Comparison of ENCODE assay signal across 9 cellular contexts in genomic region chr17:75834279-75834920, GRCh38. TPM values are rescaled to one million over a fixed set of nuclear protein-coding genes. Genes with fewer than 3 reads are reported as not detected.
DNase-seq lines count a peak whose midpoint lies in the region; ATAC-seq and TF ChIP-seq lines count a peak whose summit lies in the region.
"Had no signal": no experiment of that assay in that cellular context is flagged by ENCODE, and none has a peak within 500 bp of the region (broad histone marks: within the 10 kb centered on the region; RNA-seq: fewer than 3 reads in every experiment).

No MANE protein-coding gene starts in this region.

- H3K9ac ChIP-seq in Loucy (ENCODE audit: low read depth, low read length, poor library complexity, severe bottlenecking), result no peak overlapping the region

- H3K4me3 Mint-ChIP-seq in activated CD4-positive, alpha-beta T cell treated with anti-CD3 and anti-CD28 coated beads, Interleukin-2, amount 10 ng/mL, durations not matched to agents 24 days and 14 days, result no peak overlapping the region
- no peak overlapping the region for H3K4me3 Mint-ChIP-seq in dendritic cell treated with granulocyte-macrophage colony-stimulating factor and Interleukin-4, amounts not matched to agents 40 ng/mL and 50 ng/mL, for 4 days

- no TSS peak for BruUV-seq in A673 (replicated peaks; lab: Mats Ljungman, UMichigan)

- H3K36me3 ChIP-seq in Loucy (ENCODE audit: insufficient read depth, low read length) (peaks cover 54% of the 10 kb centered on the region; the same call in 1 of the 2 replicates), A673 (ENCODE audit: insufficient read depth, low read length, poor library complexity, severe bottlenecking) (no peaks in the 10 kb centered on the region)
- H3K36me3 ChIP-seq: ovary had no signal

- no peak overlapping the region for H3K27ac ChIP-seq in A673 (ENCODE audit: low read depth, low read length, poor library complexity, severe bottlenecking)
- H3K27ac ChIP-seq: ovary had no signal

- CTCF ChIA-PET in A673 (lab: Charles Lee), result interaction anchor here (0.5 kb wide), 1 partner anchor 39 kb away, joined by 5 read pairs; no protein-coding TSS in a partner anchor

- H3K4me3 ChIP-seq in Loucy (ENCODE audit: low read length, poor library complexity, severe bottlenecking) (no peak overlapping the region), A673 (ENCODE audit: low read depth, low read length, poor library complexity, severe bottlenecking) (no peak overlapping the region)
- H3K4me3 ChIP-seq: ovary had no signal

- no peaks in the 10 kb centered on the region for H3K9me2 ChIP-seq in Loucy (replicated peaks; ENCODE audit: low read depth, low read length)

- ATAC-seq in sciatic nerve, result no peak

- H3F3A ChIP-seq in Loucy (ENCODE audit: low read depth), result no peaks in the 10 kb centered on the region

- peak overlapping the region; percentile 48 for H3K27ac Mint-ChIP-seq in activated CD4-positive, alpha-beta T cell treated with anti-CD3 and anti-CD28 coated beads, Interleukin-2, amount 10 ng/mL, durations not matched to agents 24 days and 14 days
- peak overlapping the region; percentile 14 for H3K27ac Mint-ChIP-seq in dendritic cell treated with granulocyte-macrophage colony-stimulating factor and Interleukin-4, amounts not matched to agents 40 ng/mL and 50 ng/mL, for 4 days

- peaks cover 15% of the 10 kb centered on the region; the same call in 1 of the 2 replicates for H3K79me2 ChIP-seq in Loucy (ENCODE audit: insufficient read depth, low read length)

- H3K4me1 ChIP-seq in Loucy (ENCODE audit: insufficient read depth, low read length, poor library complexity, severe bottlenecking) (peaks cover 19% of the 10 kb centered on the region), A673 (ENCODE audit: insufficient read depth, low read length, poor library complexity, severe bottlenecking) (peaks cover 9% of the 10 kb centered on the region)

- DNase-seq in activated CD4-positive, alpha-beta T cell treated with anti-CD3 and anti-CD28 coated beads, Interleukin-2, amount 10 ng/mL, durations not matched to agents 24 days and 14 days, result no peak
- no peak for DNase-seq in activated CD4-positive, alpha-beta T cell treated with anti-CD3 and anti-CD28 coated beads, Interleukin-2, amount 50 U/mL, for 48 hours
- peak; percentile 64 for DNase-seq in putamen (ENCODE audit: low spot score)
- DNase-seq in A673 (ENCODE audit: low spot score), result no peak
- no peak for DNase-seq in sciatic nerve (ENCODE audit: low spot score)
- no peak for DNase-seq in stimulated activated CD4-positive, alpha-beta T cell treated with anti-CD3 and anti-CD28 coated beads, Interleukin-12 subunit alpha, Interleukin-12 subunit beta, amount 100 ng/mL, for 4 hours
- DNase-seq: ovary had no signal

- no peak overlapping the region for H2AFZ ChIP-seq in Loucy (ENCODE audit: low read length)

- peaks cover 38% of the 10 kb centered on the region for H4K20me1 ChIP-seq in Loucy (ENCODE audit: insufficient read depth, low read length, poor library complexity, severe bottlenecking)

- H3K27me3 ChIP-seq in Loucy (ENCODE audit: insufficient read depth, low read length, poor library complexity, severe bottlenecking) (no peaks in the 10 kb centered on the region), A673 (replicated peaks; ENCODE audit: insufficient read depth, low read depth, low read length, poor library complexity) (no peaks in the 10 kb centered on the region)
- H3K27me3 ChIP-seq: ovary had no signal

- peak overlapping the region; percentile 50 for H3K4me2 ChIP-seq in Loucy (ENCODE audit: low read depth, low read length, poor library complexity, severe bottlenecking)

- intact Hi-C loops in activated CD4-positive, alpha-beta T cell treated with anti-CD3 and anti-CD28 coated beads, Interleukin-2, amount 10 ng/mL, durations not matched to agents 24 days and 14 days (cut with micrococcal nuclease), result no loop called here
- intact Hi-C loops in dendritic cell treated with granulocyte-macrophage colony-stimulating factor and Interleukin-4, amounts not matched to agents 40 ng/mL and 50 ng/mL, for 4 days (cut with micrococcal nuclease), result loop anchor here (5.0 kb wide), 1 partner anchor 72 kb away; no protein-coding TSS in a partner anchor
- intact Hi-C loops in A673 (cut with micrococcal nuclease; ENCODE audit: unreplicated experiment), result no loop called here
- intact Hi-C loops in sciatic nerve (cut with DNase I), result no loop called here

- peaks cover 23% of the 10 kb centered on the region for H3K4me1 Mint-ChIP-seq in activated CD4-positive, alpha-beta T cell treated with anti-CD3 and anti-CD28 coated beads, Interleukin-2, amount 10 ng/mL, durations not matched to agents 24 days and 14 days
- peaks cover 49% of the 10 kb centered on the region for H3K4me1 Mint-ChIP-seq in dendritic cell treated with granulocyte-macrophage colony-stimulating factor and Interleukin-4, amounts not matched to agents 40 ng/mL and 50 ng/mL, for 4 days (ENCODE audit: low read depth)

- H3K9me3 Mint-ChIP-seq in activated CD4-positive, alpha-beta T cell treated with anti-CD3 and anti-CD28 coated beads, Interleukin-2, amount 10 ng/mL, durations not matched to agents 24 days and 14 days, result no peaks in the 10 kb centered on the region
- H3K9me3 Mint-ChIP-seq in dendritic cell treated with granulocyte-macrophage colony-stimulating factor and Interleukin-4, amounts not matched to agents 40 ng/mL and 50 ng/mL, for 4 days, result no peaks in the 10 kb centered on the region

- POLR2A ChIA-PET in A673 (lab: Charles Lee; ENCODE audit: low non-redundant PET), result no interaction called here

- H3K27me3 Mint-ChIP-seq in activated CD4-positive, alpha-beta T cell treated with anti-CD3 and anti-CD28 coated beads, Interleukin-2, amount 10 ng/mL, durations not matched to agents 24 days and 14 days, result no peaks in the 10 kb centered on the region
- no peaks in the 10 kb centered on the region for H3K27me3 Mint-ChIP-seq in dendritic cell treated with granulocyte-macrophage colony-stimulating factor and Interleukin-4, amounts not matched to agents 40 ng/mL and 50 ng/mL, for 4 days

- peaks cover 50% of the 10 kb centered on the region for H3K36me3 Mint-ChIP-seq in activated CD4-positive, alpha-beta T cell treated with anti-CD3 and anti-CD28 coated beads, Interleukin-2, amount 10 ng/mL, durations not matched to agents 24 days and 14 days (ENCODE audit: low read depth)
- H3K36me3 Mint-ChIP-seq in dendritic cell treated with granulocyte-macrophage colony-stimulating factor and Interleukin-4, amounts not matched to agents 40 ng/mL and 50 ng/mL, for 4 days (ENCODE audit: low read depth), result peaks cover 99% of the 10 kb centered on the region

- H3K9me3 ChIP-seq in Loucy (ENCODE audit: insufficient read depth, low read depth, low read length), result no peaks in the 10 kb centered on the region
- H3K9me3 ChIP-seq in A673 (ENCODE audit: low read depth, low read length, poor library complexity, severe bottlenecking), result no peaks in the 10 kb centered on the region
- H3K9me3 ChIP-seq: ovary had no signal

- TF ChIP-seq CTCF in Loucy (conservative IDR thresholded peaks at IDR 0.05; ENCODE audit: low read length) (no peak), A673 (conservative IDR thresholded peaks at IDR 0.05; ENCODE audit: low read depth, low read length) (no peak)

RNA-seq across cellular contexts. Expression of gene UNC13D, which starts 9.8 kb away (rescaled TPM):
- total RNA-seq in activated CD4-positive, alpha-beta T cell treated with anti-CD3 and anti-CD28 coated beads, Interleukin-2, amount 10 ng/mL, durations not matched to agents 24 days and 14 days, result 158 and 161 TPM in 2 replicates
- total RNA-seq in A673 (2021) (0.37 and 2.2 TPM in 2 replicates), sciatic nerve (30.9 TPM)

RNA-seq across cellular contexts. Expression of gene WBP2, which starts 20.7 kb away (rescaled TPM):
- 68.9 and 70.0 TPM in 2 replicates for total RNA-seq in activated CD4-positive, alpha-beta T cell treated with anti-CD3 and anti-CD28 coated beads, Interleukin-2, amount 10 ng/mL, durations not matched to agents 24 days and 14 days
- total RNA-seq in A673 (2021), result 70.3 and 87.5 TPM in 2 replicates
- total RNA-seq in sciatic nerve, result 156 TPM

RNA-seq across cellular contexts. Expression of gene TRIM47, which starts 44.0 kb away (rescaled TPM):
- total RNA-seq in activated CD4-positive, alpha-beta T cell treated with anti-CD3 and anti-CD28 coated beads, Interleukin-2, amount 10 ng/mL, durations not matched to agents 24 days and 14 days, result 25.2 and 33.2 TPM in 2 replicates
- total RNA-seq in A673 (2021) (0.46 and 0.95 TPM in 2 replicates), sciatic nerve (50.7 TPM)

RNA-seq across cellular contexts. Expression of gene UNK, which starts 49.8 kb away (rescaled TPM):
- 28.9 and 30.0 TPM in 2 replicates for total RNA-seq in activated CD4-positive, alpha-beta T cell treated with anti-CD3 and anti-CD28 coated beads, Interleukin-2, amount 10 ng/mL, durations not matched to agents 24 days and 14 days
- total RNA-seq in A673 (2021), result 53.2 and 60.0 TPM in 2 replicates
- total RNA-seq in sciatic nerve, result 41.4 TPM

Comparison
In these comparisons a context has a peak if more than half of its experiments do, and no peak if none do; other contexts are left out.
1. RNA of gene UNC13D, which starts 9.8 kb away (total RNA-seq): 158 to 161 TPM in activated CD4-positive, alpha-beta T cell treated with anti-CD3 and anti-CD28 coated beads, Interleukin-2, amount 10 ng/mL, durations not matched to agents 24 days and 14 days and 30.9 TPM in sciatic nerve (single experiment); 0.37 to 2.2 TPM in A673; every median in the first group is over 10 times any median in the second.
2. RNA of gene TRIM47, which starts 44.0 kb away (total RNA-seq): 50.7 TPM in sciatic nerve (single experiment) and 25.2 to 33.2 TPM in activated CD4-positive, alpha-beta T cell treated with anti-CD3 and anti-CD28 coated beads, Interleukin-2, amount 10 ng/mL, durations not matched to agents 24 days and 14 days; 0.46 to 0.95 TPM in A673; every median in the first group is over 10 times any median in the second.